In genomic region chr17:68601565-68602266, GRCh38 we compare ENCODE assay signal across 11 cellular contexts. TPM values are rescaled to one million over a fixed set of nuclear protein-coding genes. Genes with fewer than 3 reads are reported as not detected.
A peak's percentile ranks its signal among the peaks of the same experiment; 100 is the strongest.
DNase-seq lines count a peak whose midpoint lies in the region; ATAC-seq and TF ChIP-seq lines count a peak whose summit lies in the region.
"Had no signal": no experiment of that assay in that cellular context is flagged by ENCODE, and none has a peak within 500 bp of the region (broad histone marks: within the 10 kb centered on the region; RNA-seq: fewer than 3 reads in every experiment).

No MANE protein-coding gene starts in this region.

- no peak overlapping the region for H3K27ac Mint-ChIP-seq in nephron progenitor cell

- no peaks in the 10 kb centered on the region for H3K36me3 ChIP-seq in A673 (ENCODE audit: insufficient read depth, low read length, poor library complexity, severe bottlenecking)

- ATAC-seq in GM18861 (IDR thresholded peaks at IDR 0.05; ENCODE audit: unreplicated experiment) (no peak), HG03175 (IDR thresholded peaks at IDR 0.05; ENCODE audit: unreplicated experiment) (no peak), HG02588 (IDR thresholded peaks at IDR 0.05; ENCODE audit: unreplicated experiment) (no peak)

- H3K27me3 Mint-ChIP-seq in nephron progenitor cell (ENCODE audit: low read depth, poor library complexity): peaks cover 83% of the 10 kb centered on the region

- H3K4me3 Mint-ChIP-seq in nephron progenitor cell: peak overlapping the region; percentile 71

- peak overlapping the region; percentile 35 for H3K4me3 ChIP-seq in A673 (ENCODE audit: low read depth, low read length, poor library complexity, severe bottlenecking)
- H3K4me3 ChIP-seq in fibroblast of villous mesenchyme (ENCODE audit: low read depth, low read length): peak overlapping the region; percentile 66

- no TSS peak for BruUV-seq in A673 (replicated peaks; lab: Mats Ljungman, UMichigan)

- H3K27me3 ChIP-seq in A673 (replicated peaks; ENCODE audit: insufficient read depth, low read depth, low read length, poor library complexity): peaks cover 56% of the 10 kb centered on the region

- no peak overlapping the region for H3K27ac ChIP-seq in A673 (ENCODE audit: low read depth, low read length, poor library complexity, severe bottlenecking)
- H3K27ac ChIP-seq: KMS-11 had no signal

- H3K4me1 Mint-ChIP-seq in nephron progenitor cell: peaks cover 23% of the 10 kb centered on the region

- DNase-seq in A673 (ENCODE audit: low spot score): no peak
- peak; percentile 21 for DNase-seq in KBM-7
- DNase-seq in fibroblast of villous mesenchyme (ENCODE audit: low read depth): no peak
- DNase-seq in nephron progenitor cell: no peak
- DNase-seq in ureter (ENCODE audit: low spot score): no peak
- DNase-seq: activated CD4-positive, alpha-beta T cell treated with anti-CD3 and anti-CD28 coated beads for 1 hour had no signal

- in situ Hi-C loops in KBM-7 (cut with MboI; ENCODE audit: low pct_unique_long_range_greater_than_20kb, low sequenced_read_pairs): no loop called here

- CTCF ChIA-PET in A673 (lab: Charles Lee): no interaction called here

- H3K9me3 Mint-ChIP-seq in nephron progenitor cell: no peaks in the 10 kb centered on the region

- intact Hi-C loops in A673 (cut with micrococcal nuclease; ENCODE audit: unreplicated experiment): no loop called here

- H3K36me3 Mint-ChIP-seq in nephron progenitor cell (ENCODE audit: low read depth): no peaks in the 10 kb centered on the region

- TF ChIP-seq CTCF in A673 (conservative IDR thresholded peaks at IDR 0.05; ENCODE audit: low read depth, low read length) (no peak), fibroblast of villous mesenchyme (IDR thresholded peaks at IDR 0.05; ENCODE audit: insufficient read depth, low read depth, low read length) (no peak), nephron progenitor cell (IDR thresholded peaks at IDR 0.05) (no peak)

- H3K4me1 ChIP-seq in A673 (ENCODE audit: insufficient read depth, low read length, poor library complexity, severe bottlenecking): peaks cover 6% of the 10 kb centered on the region

- no peaks in the 10 kb centered on the region for H3K9me3 ChIP-seq in A673 (ENCODE audit: low read depth, low read length, poor library complexity, severe bottlenecking)

- POLR2A ChIA-PET in A673 (lab: Charles Lee; ENCODE audit: low non-redundant PET): no interaction called here

RNA-seq across cellular contexts. Expression of gene FAM20A, which starts 0.5 kb away (rescaled TPM):
- total RNA-seq in A673 (2021) (not detected in 2 replicates), fibroblast of villous mesenchyme (0.97 and 2.2 TPM in 2 replicates), ureter (13.8 TPM)
- total RNA-seq: H4 had no signal
